9 cellular contexts compared by ENCODE assay signal in the genomic region with DNA sequence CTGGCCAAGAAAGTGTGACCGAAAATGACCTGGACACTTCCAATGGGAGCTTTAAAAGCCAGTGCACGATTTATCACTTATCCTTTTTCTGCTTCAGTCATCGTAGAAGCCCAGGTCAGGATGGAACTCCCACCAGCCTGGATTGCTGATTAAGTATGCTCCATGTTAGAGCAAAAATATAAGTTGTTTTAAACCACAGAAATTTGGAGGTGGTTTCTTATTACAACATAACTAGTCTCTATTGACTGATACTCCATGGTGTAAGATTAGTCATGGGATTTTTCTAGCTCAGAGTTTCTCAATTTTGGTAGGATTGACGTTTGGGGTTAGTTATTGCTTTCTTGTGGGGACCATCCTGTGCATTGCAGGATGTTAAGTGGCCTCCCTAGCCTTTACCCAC. TPM values are rescaled to one million over a fixed set of nuclear protein-coding genes. Genes with fewer than 3 reads are reported as not detected.
DNase-seq lines count a peak whose midpoint lies in the region; ATAC-seq and TF ChIP-seq lines count a peak whose summit lies in the region.
"Not testable (repeated sequence)": the region's sequence is repeated elsewhere in the genome, so short reads cannot be mapped to it uniquely, and the experiment has no call there.
"Had no signal": no experiment of that assay in that cellular context is flagged by ENCODE, and none has a peak within 500 bp of the region (broad histone marks: within the 10 kb centered on the region; RNA-seq: fewer than 3 reads in every experiment).

No MANE protein-coding gene starts in this region.

- not testable (repeated sequence) for H3K36me3 Mint-ChIP-seq in activated T-cell treated with anti-CD3 and anti-CD28 coated beads, Interleukin-2, amount 50 U/mL, for 4 hours (ENCODE audit: insufficient read depth)

- peak; percentile 34 for ATAC-seq in HG03565 (IDR thresholded peaks at IDR 0.05; ENCODE audit: unreplicated experiment)
- ATAC-seq in activated T-cell treated with anti-CD3 and anti-CD28 coated beads, Interleukin-2, amount 50 U/mL, for 4 hours, result peak; percentile 42 to 48
- ATAC-seq in stimulated activated naive CD8-positive, alpha-beta T cell treated with anti-CD3 and anti-CD28 coated beads, Interleukin-15, amount 100 ng/mL, for 72 hours, result peak; percentile 90

- not testable (repeated sequence) for H3K9me3 Mint-ChIP-seq in activated T-cell treated with anti-CD3 and anti-CD28 coated beads, Interleukin-2, amount 50 U/mL, for 4 hours; stimulated activated naive CD8-positive, alpha-beta T cell treated with anti-CD3 and anti-CD28 coated beads, Interleukin-15, amount 100 ng/mL, for 72 hours

- not testable (repeated sequence) for TF ChIP-seq POLR2A in NB4 (IDR thresholded peaks at IDR 0.05; ENCODE audit: extremely low read depth, insufficient read length)

- not testable (repeated sequence) for H3K4me1 Mint-ChIP-seq in activated T-cell treated with anti-CD3 and anti-CD28 coated beads, Interleukin-2, amount 50 U/mL, for 4 hours (ENCODE audit: low read depth); stimulated activated naive CD8-positive, alpha-beta T cell treated with anti-CD3 and anti-CD28 coated beads, Interleukin-15, amount 100 ng/mL, for 72 hours

- H3K4me3 ChIP-seq in AG09309 (ENCODE audit: control insufficient read depth, low read depth, low read length); NB4 (ENCODE audit: low read depth, low read length); choroid plexus epithelial cell (ENCODE audit: low read depth, low read length): not testable (repeated sequence)

- DNase-seq in AG09309 (ENCODE audit: low read depth) (peak; percentile 17), NB4 (ENCODE audit: low read depth) (peak; percentile 15), amniotic epithelial cell (ENCODE audit: low read depth) (peak; percentile 75), choroid plexus epithelial cell (ENCODE audit: low read depth) (peak; percentile 39), iris pigment epithelial cell (ENCODE audit: low read depth) (peak; percentile 31)
- not testable (repeated sequence) for DNase-seq in activated T-cell treated with anti-CD3 and anti-CD28 coated beads, Interleukin-2, amount 50 U/mL, for 4 hours; stimulated activated naive CD8-positive, alpha-beta T cell treated with anti-CD3 and anti-CD28 coated beads, Interleukin-15, amount 100 ng/mL, for 72 hours

- not testable (repeated sequence) for H3K27ac Mint-ChIP-seq in stimulated activated naive CD8-positive, alpha-beta T cell treated with anti-CD3 and anti-CD28 coated beads, Interleukin-15, amount 100 ng/mL, for 72 hours

- H3K27me3 Mint-ChIP-seq in activated T-cell treated with anti-CD3 and anti-CD28 coated beads, Interleukin-2, amount 50 U/mL, for 4 hours (ENCODE audit: low read depth); stimulated activated naive CD8-positive, alpha-beta T cell treated with anti-CD3 and anti-CD28 coated beads, Interleukin-15, amount 100 ng/mL, for 72 hours: not testable (repeated sequence)

- H3K4me3 Mint-ChIP-seq in activated T-cell treated with anti-CD3 and anti-CD28 coated beads, Interleukin-2, amount 50 U/mL, for 4 hours; stimulated activated naive CD8-positive, alpha-beta T cell treated with anti-CD3 and anti-CD28 coated beads, Interleukin-15, amount 100 ng/mL, for 72 hours: not testable (repeated sequence)

- TF ChIP-seq CTCF in AG09309 (IDR thresholded peaks at IDR 0.05; ENCODE audit: control insufficient read depth, insufficient read depth, low read depth, low read length, missing control alignments); NB4 (IDR thresholded peaks at IDR 0.05; ENCODE audit: low read depth, low read length); choroid plexus epithelial cell (conservative IDR thresholded peaks at IDR 0.05; ENCODE audit: low read depth, low read length): not testable (repeated sequence)

RNA-seq across cellular contexts. Expression of a gene that starts 29.7 kb away (rescaled TPM):
- total RNA-seq in activated T-cell treated with anti-CD3 and anti-CD28 coated beads, Interleukin-2, amount 50 U/mL, for 4 hours, result not detected
- total RNA-seq: HT-29 had no signal

Comparison
In these comparisons a context has a peak if more than half of its experiments do, and no peak if none do; other contexts are left out.
1. ATAC-seq: peak in every context shown above with its lines; median percentile 90 in stimulated activated naive CD8-positive, alpha-beta T cell treated with anti-CD3 and anti-CD28 coated beads, Interleukin-15, amount 100 ng/mL, for 72 hours; 45 in activated T-cell treated with anti-CD3 and anti-CD28 coated beads, Interleukin-2, amount 50 U/mL, for 4 hours; 34 in HG03565.